Comparison of ENCODE assay signal across 14 cellular contexts in the genomic region with DNA sequence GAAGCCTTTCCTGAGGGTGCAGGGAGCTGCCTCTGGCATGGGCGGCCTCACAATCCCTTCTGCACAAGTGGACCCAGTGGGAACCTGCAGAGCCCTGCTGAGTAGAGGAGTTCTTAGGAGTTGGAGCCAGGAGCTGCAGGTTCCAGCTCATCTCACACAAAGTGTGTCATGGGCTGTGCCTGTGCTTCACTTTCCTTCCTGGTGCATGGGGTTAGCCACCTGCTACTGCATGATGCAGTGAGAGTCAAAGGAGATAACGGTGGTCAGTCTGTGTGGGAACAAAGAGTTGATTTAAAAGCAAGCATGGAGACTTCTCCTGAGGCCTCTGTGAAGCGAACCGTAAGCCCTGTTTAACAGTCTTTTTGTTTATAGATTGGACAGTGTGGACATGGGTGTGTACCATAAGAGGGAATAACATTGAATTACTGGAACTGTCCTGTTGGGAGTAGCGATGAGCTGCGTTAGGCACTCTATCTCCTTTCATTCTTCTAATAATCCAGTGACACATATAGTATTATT.
DNase-seq lines count a peak whose midpoint lies in the region; ATAC-seq and TF ChIP-seq lines count a peak whose summit lies in the region.
"Had no signal": no experiment of that assay in that cellular context is flagged by ENCODE, and none has a peak within 500 bp of the region (broad histone marks: within the 10 kb centered on the region; RNA-seq: fewer than 3 reads in every experiment).

No MANE protein-coding gene starts in this region.

- no peak overlapping the region for H3K4me3 Mint-ChIP-seq in T-helper 17 cell
- H3K4me3 Mint-ChIP-seq in progenitor cell of endocrine pancreas (ENCODE audit: low read depth), result no peak overlapping the region
- H3K4me3 Mint-ChIP-seq: neural progenitor cell had no signal

- H3K4me1 Mint-ChIP-seq in T-helper 17 cell (peaks cover 12% of the 10 kb centered on the region), progenitor cell of endocrine pancreas (ENCODE audit: low read depth) (no peaks in the 10 kb centered on the region)

- H3K27ac Mint-ChIP-seq in T-helper 17 cell, result no peak overlapping the region
- H3K27ac Mint-ChIP-seq in progenitor cell of endocrine pancreas, result no peak overlapping the region
- H3K27ac Mint-ChIP-seq: neural progenitor cell had no signal

- TF ChIP-seq CTCF in progenitor cell of endocrine pancreas (IDR thresholded peaks at IDR 0.05; ENCODE audit: unreplicated experiment), result no peak

- peak; percentile 8 for DNase-seq in stimulated activated CD4-positive, alpha-beta T cell treated with anti-CD3 and anti-CD28 coated beads, Interleukin-1b, Interleukin-23, amount 100 ng/mL, for 48 hours
- DNase-seq in stimulated activated CD4-positive, alpha-beta T cell treated with anti-CD3 and anti-CD28 coated beads, Interleukin-2, amount 100 ng/mL, for 48 hours, result no peak
- DNase-seq in T-helper 17 cell (no peak), islet precursor cell (peak; percentile 54), progenitor cell of endocrine pancreas (ENCODE audit: low spot score, unreplicated experiment) (no peak)
- DNase-seq: Caco-2; esophagus squamous epithelium; NCI-H2227 treated with DMSO at 0.1 percent for 48 hours; stimulated activated CD4-positive, alpha-beta T cell treated with anti-CD3 and anti-CD28 coated beads, Interleukin-4, amount 100 ng/mL, for 24 hours had no signal

- no peaks in the 10 kb centered on the region for H3K9me3 Mint-ChIP-seq in progenitor cell of endocrine pancreas (ENCODE audit: low read depth)
- H3K9me3 Mint-ChIP-seq: neural progenitor cell had no signal

- ATAC-seq in T-helper 17 cell (peak; percentile 27), GM21447 (IDR thresholded peaks at IDR 0.05; ENCODE audit: unreplicated experiment) (no peak), HG03457 (IDR thresholded peaks at IDR 0.05; ENCODE audit: unreplicated experiment) (no peak), GM21515 (IDR thresholded peaks at IDR 0.05; ENCODE audit: unreplicated experiment) (no peak)

- no peaks in the 10 kb centered on the region for H3K9me3 ChIP-seq in T-helper 17 cell (ENCODE audit: control insufficient read depth, low read length, poor library complexity, severe bottlenecking)
- H3K9me3 ChIP-seq: Caco-2, esophagus squamous epithelium, thoracic aorta had no signal

- H3K36me3 Mint-ChIP-seq in T-helper 17 cell (ENCODE audit: low read depth) (no peaks in the 10 kb centered on the region), progenitor cell of endocrine pancreas (ENCODE audit: insufficient read depth) (no peaks in the 10 kb centered on the region)
- H3K36me3 Mint-ChIP-seq: neural progenitor cell had no signal

- H3K27me3 Mint-ChIP-seq in T-helper 17 cell (peaks cover 54% of the 10 kb centered on the region), progenitor cell of endocrine pancreas (peaks cover 39% of the 10 kb centered on the region)

Comparison
In these comparisons a context has a peak if more than half of its experiments do, and no peak if none do; other contexts are left out.
1. DNase-seq: peak in stimulated activated CD4-positive, alpha-beta T cell treated with anti-CD3 and anti-CD28 coated beads, Interleukin-1b, Interleukin-23, amount 100 ng/mL, for 48 hours (single experiment) and islet precursor cell (single experiment); none in stimulated activated CD4-positive, alpha-beta T cell treated with anti-CD3 and anti-CD28 coated beads, Interleukin-2, amount 100 ng/mL, for 48 hours (0 of 2), T-helper 17 cell (0 of 3) and progenitor cell of endocrine pancreas (single experiment).